In the genomic region with DNA sequence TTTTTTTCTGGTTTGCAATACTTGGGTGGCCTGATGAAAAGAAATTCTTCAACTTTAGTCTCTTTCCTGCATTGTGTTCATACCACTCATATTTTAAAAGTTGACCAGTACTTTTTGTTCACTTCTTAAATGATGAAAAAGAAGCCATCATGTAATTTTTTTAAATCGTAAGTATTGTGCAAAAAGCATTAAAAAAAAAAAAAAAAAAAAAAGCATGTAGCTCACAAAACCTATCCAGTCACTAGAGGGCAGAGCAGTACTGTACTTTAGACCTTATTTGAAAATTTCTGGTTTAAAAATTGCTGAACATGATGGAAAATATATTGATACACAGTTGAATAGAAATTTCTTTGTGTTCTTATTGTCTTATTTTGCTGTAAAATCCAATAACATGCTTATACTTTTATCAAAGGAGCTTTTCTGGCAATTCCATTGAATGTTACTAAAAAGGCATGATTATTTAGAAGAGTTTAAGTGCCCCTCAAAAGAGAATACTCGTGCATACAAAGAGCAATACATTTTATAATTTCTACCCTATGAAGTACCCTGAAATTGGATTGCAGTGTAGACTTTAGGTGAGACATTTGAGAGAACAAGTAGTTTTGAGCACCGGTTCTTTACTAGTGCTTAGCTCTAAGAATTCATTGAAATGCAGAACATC, we compare ENCODE assay signal across 9 cellular contexts.
A peak's percentile ranks its signal among the peaks of the same experiment; 100 is the strongest.
DNase-seq lines count a peak whose midpoint lies in the region; ATAC-seq, FAIRE-seq and TF ChIP-seq lines count a peak whose summit lies in the region.
"Had no signal": no experiment of that assay in that cellular context is flagged by ENCODE, and none has a peak within 500 bp of the region (broad histone marks: within the 10 kb centered on the region; RNA-seq: fewer than 3 reads in every experiment).

No MANE protein-coding gene starts in this region.

- 67% methylated on average over 3 of the region's 3 CpGs for WGBS in body of pancreas, 2 donors

- no peaks in the 10 kb centered on the region for H3K4me1 ChIP-seq in body of pancreas

- no peaks in the 10 kb centered on the region for H3K36me3 ChIP-seq in body of pancreas (replicated peaks in 1 of 2; ENCODE audit: insufficient read depth in 1 of 2, low read depth in 2 of 2)

- DNase-seq in DMS 273 (lab: John Stamatoyannopoulos, UW; ENCODE audit: unreplicated experiment) (peak; percentile 45), DMS 273 treated with DMSO at 0.1 percent for 48 hours (lab: John Stamatoyannopoulos, UW) (no peak), NCI-H2029 (lab: John Stamatoyannopoulos, UW) (peak; percentile 23), body of pancreas (no peak), middle frontal gyrus (ENCODE audit: extremely low spot score, low spot score) (peak; percentile 15), NCI-H524 treated with DMSO at 0.1 percent for 48 hours (lab: John Stamatoyannopoulos, UW) (no peak), urothelium cell line (ENCODE audit: low spot score) (no peak)

- intact Hi-C loops in body of pancreas (cut with DNase I), result no loop called here

- no peaks in the 10 kb centered on the region for H3K27me3 ChIP-seq in body of pancreas
- H3K27me3 ChIP-seq: BLaER1 had no signal

- no peak overlapping the region for H3K27ac ChIP-seq in body of pancreas
- H3K27ac ChIP-seq: BLaER1 had no signal

- no peak overlapping the region for H3K4me3 ChIP-seq in body of pancreas
- H3K4me3 ChIP-seq: BLaER1 had no signal

- no peak for FAIRE-seq in urothelium cell line (lab: Jason Lieb, UNC)

- ATAC-seq in body of pancreas, result no peak
- no peak for ATAC-seq in GM18502 (IDR thresholded peaks at IDR 0.05; ENCODE audit: poor library complexity, unreplicated experiment)

- TF ChIP-seq POLR2A in body of pancreas (IDR thresholded peaks at IDR 0.05), result no peak

- TF ChIP-seq CTCF in body of pancreas (IDR thresholded peaks at IDR 0.05), result peak; percentile 10 to 59 (median 43)

- H3K9me3 ChIP-seq in body of pancreas, result no peaks in the 10 kb centered on the region
- H3K9me3 ChIP-seq: BLaER1 had no signal

Comparison
In these comparisons a context has a peak if more than half of its experiments do, and no peak if none do; other contexts are left out.
1. DNase-seq: peak in DMS 273 (single experiment), NCI-H2029 (single experiment) and middle frontal gyrus (single experiment); none in DMS 273 treated with DMSO at 0.1 percent for 48 hours (single experiment), body of pancreas (0 of 4), NCI-H524 treated with DMSO at 0.1 percent for 48 hours (single experiment) and urothelium cell line (single experiment).